ENCODE assay signal across 1 cellular context in genomic region chr14:69316449-69317391, GRCh38.
TF ChIP-seq lines count a peak whose summit lies in the region.

No MANE protein-coding gene starts in this region.

TF ChIP-seq in HCT116, 20 proteins besides CTCF, POLR2A, EP300 and RAD21 (continued from another document):
- TF ChIP-seq REST (IDR thresholded peaks at IDR 0.05; ENCODE audit: low read depth), result no peak
- no peak for TF ChIP-seq ATF3 (IDR thresholded peaks at IDR 0.05)
- TF ChIP-seq POLR2AphosphoS5 (IDR thresholded peaks at IDR 0.05; ENCODE audit: low read depth, low read length), result no peak
- no peak for TF ChIP-seq ELF1 (IDR thresholded peaks at IDR 0.05; ENCODE audit: borderline replicate concordance, low read depth)
- TF ChIP-seq, protein P1, sequence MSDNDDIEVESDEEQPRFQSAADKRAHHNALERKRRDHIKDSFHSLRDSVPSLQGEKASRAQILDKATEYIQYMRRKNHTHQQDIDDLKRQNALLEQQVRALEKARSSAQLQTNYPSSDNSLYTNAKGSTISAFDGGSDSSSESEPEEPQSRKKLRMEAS (IDR thresholded peaks at IDR 0.05), result no peak
- no peak for TF ChIP-seq YY1 (IDR thresholded peaks at IDR 0.05; ENCODE audit: extremely low read depth, insufficient replicate concordance, low read depth, low read length)
- no peak for TF ChIP-seq ZFX (IDR thresholded peaks at IDR 0.05)
